21 cellular contexts compared by ENCODE assay signal in genomic region chr9:68488126-68488525, GRCh38. TPM values are rescaled to one million over a fixed set of nuclear protein-coding genes. Genes with fewer than 3 reads are reported as not detected.
DNase-seq lines count a peak whose midpoint lies in the region; ATAC-seq, FAIRE-seq and TF ChIP-seq lines count a peak whose summit lies in the region.
"Had no signal": no experiment of that assay in that cellular context is flagged by ENCODE, and none has a peak within 500 bp of the region (broad histone marks: within the 10 kb centered on the region; RNA-seq: fewer than 3 reads in every experiment).

No MANE protein-coding gene starts in this region.

- H4K91ac ChIP-seq in H1 (replicated peaks; ENCODE audit: insufficient read length, low read length): no peak overlapping the region

- no peak overlapping the region for H2BK12ac ChIP-seq in H1 (ENCODE audit: low read depth, low read length)

- H4K20me1 ChIP-seq in H1 (replicated peaks in 1 of 2; ENCODE audit: control insufficient read depth in 1 of 2, insufficient read depth in 2 of 2, low read length in 2 of 2): no peaks in the 10 kb centered on the region

- H3K4ac ChIP-seq in H1 (replicated peaks; ENCODE audit: insufficient read length, low read depth, low read length): no peak overlapping the region

- H2BK15ac ChIP-seq in H1 (ENCODE audit: low read length): no peak overlapping the region

- no peak overlapping the region for H2AFZ ChIP-seq in H1 (ENCODE audit: low read length)

- no peaks in the 10 kb centered on the region for H3K79me1 ChIP-seq in H1 (ENCODE audit: low read depth, low read length)

- CTCF ChIA-PET in H1 (lab: Charles Lee; ENCODE audit: partially characterized antibody): no interaction called here

- no peaks in the 10 kb centered on the region for H3K79me2 ChIP-seq in H1 (ENCODE audit: control insufficient read depth in 1 of 2, insufficient read depth in 2 of 2, low read length in 2 of 2)

- peaks cover 18% of the 10 kb centered on the region for H3K9me3 ChIP-seq in left ventricle myocardium inferior (replicated peaks)
- H3K9me3 ChIP-seq in H1 (ENCODE audit: insufficient read depth in 2 of 2, low read depth in 1 of 2, low read length in 1 of 2): peaks cover 3 to 8% of the 10 kb centered on the region in 2 experiments; a peak in 2 of 4 replicates
- H3K9me3 ChIP-seq in right lobe of liver: no peaks in the 10 kb centered on the region
- H3K9me3 ChIP-seq in stomach smooth muscle (ENCODE audit: control insufficient read depth in 2 of 2, low read length in 2 of 2): peaks cover 5 to 11% of the 10 kb centered on the region in 2 donors

- POLR2A ChIA-PET in H1 (lab: Charles Lee; ENCODE audit: partially characterized antibody): no interaction called here

- no peak overlapping the region for H3K23ac ChIP-seq in H1 (ENCODE audit: insufficient read length)

- no peak overlapping the region for H4K8ac ChIP-seq in H1 (ENCODE audit: extremely low read depth, insufficient read depth, low read length)

- intact Hi-C loops in left ventricle myocardium inferior (cut with micrococcal nuclease) (no loop called here), cardiac septum (cut with DNase I) (no loop called here), right lobe of liver (cut with DNase I) (no loop called here)

- no peak overlapping the region for H2AK5ac ChIP-seq in H1 (ENCODE audit: low read depth, low read length)

- DNase-seq in left ventricle myocardium inferior (no peak), cardiac septum (ENCODE audit: low spot score) (no peak), H1 (ENCODE audit: low read depth in 1 of 2, low spot score in 2 of 2) (no peak), right lobe of liver (no peak), NCI-H1048 (lab: John Stamatoyannopoulos, UW) (no peak), SW 1271 (lab: John Stamatoyannopoulos, UW) (no peak), NCI-H1105 (lab: John Stamatoyannopoulos, UW) (no peak)
- DNase-seq: AML-193; CD4-positive, alpha-beta T cell; DMS153; DMS79; GDM1; GOT3; H9 had no signal

- TF ChIP-seq CTCF in left ventricle myocardium inferior (IDR thresholded peaks at IDR 0.05; ENCODE audit: borderline replicate concordance): no peak
- no peak for TF ChIP-seq CTCF in H1 (IDR thresholded peaks at IDR 0.05; ENCODE audit: control extremely low read depth in 1 of 3, insufficient read depth in 1 of 3, low read depth in 1 of 3, low read length in 3 of 3)
- TF ChIP-seq CTCF in right lobe of liver (IDR thresholded peaks at IDR 0.05): no peak

- H2BK120ac ChIP-seq in H1 (replicated peaks; ENCODE audit: low read depth, low read length): no peak overlapping the region

- TF ChIP-seq RAD21 in H1 (IDR thresholded peaks at IDR 0.05 in 1 of 2, conservative IDR thresholded peaks at IDR 0.05 in 1 of 2; ENCODE audit: low read depth in 2 of 2, low read length in 2 of 2): no peak

- ATAC-seq in right lobe of liver: peak; percentile 32 to 71 (median 60)
- ATAC-seq: A549 had no signal

- H3K23me2 ChIP-seq in H1 (ENCODE audit: low read depth, low read length): no peaks in the 10 kb centered on the region

- H3K9ac ChIP-seq in H1 (replicated peaks in 1 of 4; ENCODE audit: extremely low read depth in 1 of 4, low read depth in 3 of 4, low read length in 3 of 4): no peak overlapping the region
- no peak overlapping the region for H3K9ac ChIP-seq in stomach smooth muscle (ENCODE audit: low read length in 2 of 2)

- H3K27me3 ChIP-seq in left ventricle myocardium inferior (ENCODE audit: low read depth): no peaks in the 10 kb centered on the region
- H3K27me3 ChIP-seq in H1 (replicated peaks in 1 of 4; ENCODE audit: control insufficient read depth in 3 of 4, extremely low read depth in 1 of 4, insufficient read depth in 3 of 4, low read length in 3 of 4): peaks cover 0 to 3% (median 0%) of the 10 kb centered on the region in 4 experiments; a peak in 3 of 7 replicates
- H3K27me3 ChIP-seq in right lobe of liver: no peaks in the 10 kb centered on the region
- H3K27me3 ChIP-seq in stomach smooth muscle (ENCODE audit: control insufficient read depth in 1 of 2, insufficient read depth in 2 of 2, low read length in 2 of 2): no peaks in the 10 kb centered on the region

- peak overlapping the region; percentile 7 for H3K56ac ChIP-seq in H1 (replicated peaks; ENCODE audit: insufficient read length, low read depth, low read length)

- peak overlapping the region; percentile 54 for H3K27ac ChIP-seq in left ventricle myocardium inferior (replicated peaks)
- H3K27ac ChIP-seq in H1 (ENCODE audit: low read depth, low read length): no peak overlapping the region
- H3K27ac ChIP-seq in right lobe of liver: no peak overlapping the region
- peak overlapping the region; percentile 70 for H3K27ac ChIP-seq in stomach smooth muscle (ENCODE audit: low read length)
- H3K27ac ChIP-seq: 22Rv1, A549, C4-2B had no signal

- peaks cover 31% of the 10 kb centered on the region for H3K4me1 ChIP-seq in left ventricle myocardium inferior
- no peaks in the 10 kb centered on the region for H3K4me1 ChIP-seq in H1 (replicated peaks in 1 of 4; ENCODE audit: control insufficient read depth in 3 of 4, insufficient read depth in 4 of 4, low read length in 3 of 4)
- no peaks in the 10 kb centered on the region for H3K4me1 ChIP-seq in right lobe of liver
- H3K4me1 ChIP-seq in stomach smooth muscle (ENCODE audit: control insufficient read depth, insufficient read depth, low read length): peaks cover 9% of the 10 kb centered on the region
- H3K4me1 ChIP-seq: A549 had no signal

- FAIRE-seq in H1 (lab: Jason Lieb, UNC): no peak
- FAIRE-seq: A549, GM12892 had no signal

- H2BK5ac ChIP-seq in H1 (ENCODE audit: low read depth, low read length): no peak overlapping the region

- no peak for TF ChIP-seq EP300 in H1 (IDR thresholded peaks at IDR 0.05; ENCODE audit: borderline replicate concordance in 1 of 2, low read depth in 2 of 2, low read length in 2 of 2)

- no peak overlapping the region for H3K4me3 ChIP-seq in left ventricle myocardium inferior
- no peak overlapping the region for H3K4me3 ChIP-seq in H1 (ENCODE audit: extremely low read depth in 1 of 4, insufficient read depth in 2 of 4, low read depth in 3 of 4, low read length in 4 of 4)
- H3K4me3 ChIP-seq in right lobe of liver: no peak overlapping the region
- H3K4me3 ChIP-seq in stomach smooth muscle (ENCODE audit: low read length in 2 of 2): no peak overlapping the region
- H3K4me3 ChIP-seq: A549 had no signal

- H3K36me3 ChIP-seq in left ventricle myocardium inferior: peaks cover 58% of the 10 kb centered on the region
- H3K36me3 ChIP-seq in H1 (ENCODE audit: control insufficient read depth in 2 of 4, insufficient read depth in 4 of 4, low read length in 3 of 4): no peaks in the 10 kb centered on the region
- H3K36me3 ChIP-seq in right lobe of liver: no peaks in the 10 kb centered on the region
- peaks cover 42% of the 10 kb centered on the region in 2 donors for H3K36me3 ChIP-seq in stomach smooth muscle (ENCODE audit: control insufficient read depth in 2 of 2, insufficient read depth in 2 of 2, low read length in 2 of 2)

- H3K4me2 ChIP-seq in H1 (ENCODE audit: insufficient read depth in 1 of 2, low read depth in 2 of 2, low read length in 2 of 2): no peak overlapping the region
- H3K4me2 ChIP-seq: A549 had no signal

- no peak overlapping the region for H3K14ac ChIP-seq in H1 (ENCODE audit: insufficient read length)

- no peak overlapping the region for H3K18ac ChIP-seq in H1 (ENCODE audit: extremely low read depth, low read length)

- WGBS in H1 (ENCODE audit: extremely low coverage in 1 of 2, insufficient coverage in 1 of 2, insufficient read length in 1 of 2, insufficient replicate concordance in 2 of 2, low coverage in 1 of 2, low lambda C conversion rate in 2 of 2, missing lambda C conversion rate in 1 of 2), 2 experiments: 77% methylated on average over 2 of the region's 2 CpGs; no CpG with 5 or more reads in 1 of the 2 experiments
- 26% methylated on average over 2 of the region's 2 CpGs for WGBS in right lobe of liver (ENCODE audit: insufficient coverage, low coverage, low lambda C conversion rate, missing lambda C conversion rate)

- no peak overlapping the region for H2BK20ac ChIP-seq in H1 (ENCODE audit: low read length)

- TF ChIP-seq POLR2A in H1 (IDR thresholded peaks at IDR 0.05; ENCODE audit: control extremely low read depth in 1 of 2, low read depth in 2 of 2, low read length in 2 of 2): no peak
- no peak for TF ChIP-seq POLR2A in right lobe of liver (IDR thresholded peaks at IDR 0.05)

- H4K5ac ChIP-seq in H1 (ENCODE audit: insufficient read length, low read depth, low read length): no peak overlapping the region

TF ChIP-seq in H1, 55 proteins besides CTCF, POLR2A, EP300 and RAD21:
- no peak for TF ChIP-seq GABPA (IDR thresholded peaks at IDR 0.05; ENCODE audit: borderline replicate concordance, insufficient read depth, low read length)
- no peak for TF ChIP-seq EGR1 (IDR thresholded peaks at IDR 0.05; ENCODE audit: borderline replicate concordance, low read depth, low read length)
- TF ChIP-seq NRF1 (IDR thresholded peaks at IDR 0.05; ENCODE audit: low read depth, low read length): no peak
- no peak for TF ChIP-seq TAF7 (optimal IDR thresholded peaks at IDR 0.05; ENCODE audit: borderline replicate concordance, low read depth, low read length)
- no peak for TF ChIP-seq KDM5A (IDR thresholded peaks at IDR 0.05; ENCODE audit: low read length)
- no peak for TF ChIP-seq POU5F1 (IDR thresholded peaks at IDR 0.05; ENCODE audit: low read depth, low read length)
- TF ChIP-seq POLR2AphosphoS5 (IDR thresholded peaks at IDR 0.05; ENCODE audit: low read depth, low read length): no peak
- no peak for TF ChIP-seq MAFK (IDR thresholded peaks at IDR 0.05; ENCODE audit: low read depth, low read length)
- TF ChIP-seq RNF2 (IDR thresholded peaks at IDR 0.05; ENCODE audit: borderline replicate concordance, low read depth, low read length, missing control alignments, poor library complexity, severe bottlenecking): no peak
- no peak for TF ChIP-seq JUND (IDR thresholded peaks at IDR 0.05; ENCODE audit: low read length)

RNA-seq across cellular contexts. Expression of gene TMEM252, which starts 52.6 kb away (rescaled TPM):
- total RNA-seq in left ventricle myocardium inferior (not detected), cardiac septum (not detected), right lobe of liver (under 1 TPM in 3 of 6 experiments, not detected in 3; 0.22 to 0.50 (median 0.25) TPM)
- total RNA-seq in H1 (2021; fragmentation: NEBNext Ultra II Directional; extraction: Animal tissue kit (Norgen Biotek cat#: 25700)): not detected in 2 replicates
- polyA plus RNA-seq in H1 (2011; rRNA removed): not detected in 2 replicates
- not detected for polyA plus RNA-seq in H1 (2011; cell fraction: cytosol; rRNA removed)
- polyA plus RNA-seq in H1 (2011; cell fraction: nucleus; rRNA removed): not detected
- polyA plus RNA-seq in H1 (2012, experiment 1 of 2): not detected in 4 replicates
- not detected for polyA plus RNA-seq in H1 (2012, experiment 2 of 2)
- not detected for polyA plus RNA-seq in H1 (2013, experiment 1 of 2)
- polyA plus RNA-seq in H1 (2013, experiment 2 of 2): not detected
- not detected in 2 replicates for polyA minus RNA-seq in H1 (2011; rRNA and poly(A)+ RNA removed)
- not detected for polyA minus RNA-seq in H1 (2011; cell fraction: cytosol; rRNA and poly(A)+ RNA removed)
- not detected for polyA minus RNA-seq in H1 (2011; cell fraction: nucleus; rRNA and poly(A)+ RNA removed)
- total RNA-seq: CD4-positive, alpha-beta T cell; Daoy; H9 had no signal
- polyA plus RNA-seq: A549, BJ had no signal

Comparison
In these comparisons a context has a peak if more than half of its experiments do, and no peak if none do; other contexts are left out.
1. H3K27ac ChIP-seq: peak in left ventricle myocardium inferior (single experiment) and stomach smooth muscle (single experiment); none in H1 (single experiment) and right lobe of liver (0 of 3).